ENCODE assay signal across 21 cellular contexts in genomic region chr2:106579750-106580197, GRCh38.
DNase-seq lines count a peak whose midpoint lies in the region; ATAC-seq and TF ChIP-seq lines count a peak whose summit lies in the region.
"Had no signal": no experiment of that assay in that cellular context is flagged by ENCODE, and none has a peak within 500 bp of the region (broad histone marks: within the 10 kb centered on the region; RNA-seq: fewer than 3 reads in every experiment).

No MANE protein-coding gene starts in this region.

- no peak overlapping the region for H2BK12ac ChIP-seq in neuronal stem cell (ENCODE audit: low read length)

- H2BK15ac ChIP-seq in neuronal stem cell (ENCODE audit: low read length): no peak overlapping the region

- peak overlapping the region; percentile 71 for H3K4ac ChIP-seq in neuronal stem cell (ENCODE audit: low read length)

- ATAC-seq in Right ventricle myocardium superior (ENCODE audit: poor library complexity) (peak; percentile 54), left cardiac atrium (no peak), HG03108 (IDR thresholded peaks at IDR 0.05; ENCODE audit: unreplicated experiment) (no peak), HG02588 (IDR thresholded peaks at IDR 0.05; ENCODE audit: unreplicated experiment) (no peak)
- ATAC-seq: CD8-positive, alpha-beta T cell; GM23338; K562 had no signal

- no peaks in the 10 kb centered on the region for H3K9me3 Mint-ChIP-seq in activated naive CD4-positive, alpha-beta T cell treated with anti-CD3 and anti-CD28 coated beads, Interleukin-2, amount 10 ng/mL, durations not matched to agents 7 days and 5 days
- H3K9me3 Mint-ChIP-seq: CD8-positive, alpha-beta T cell had no signal

- no peaks in the 10 kb centered on the region for H3K36me3 ChIP-seq in neuronal stem cell (replicated peaks in 1 of 2; ENCODE audit: control insufficient read depth in 2 of 2, insufficient read depth in 2 of 2, low read length in 2 of 2)
- H3K36me3 ChIP-seq: SJCRH30 had no signal

- intact Hi-C loops in Right ventricle myocardium superior (cut with DNase I) (loop anchor here (5.0 kb wide), 1 partner anchor 472 kb away; no protein-coding TSS in a partner anchor), left cardiac atrium (cut with DNase I) (loop anchor here (5.0 to 10.0 kb wide), 2 partner anchors 472 to 475 kb away; no protein-coding TSS in a partner anchor)

- DNase-seq in Right ventricle myocardium superior (no peak), left cardiac atrium (no peak), neuronal stem cell (ENCODE audit: low spot score) (no peak)
- no peak for DNase-seq in activated naive CD4-positive, alpha-beta T cell treated with anti-CD3 and anti-CD28 coated beads, Interleukin-2, amount 10 ng/mL, durations not matched to agents 7 days and 5 days
- DNase-seq: CD8-positive, alpha-beta T cell; DMS79; HCEC 1CT; NCI-H1105 treated with DMSO at 0.1 percent for 48 hours; NCI-H1694 treated with DMSO at 0.1 percent for 48 hours; NCI-H510A; NCI-H748 treated with DMSO at 0.1 percent for 48 hours; PC-9; SJCRH30 had no signal

- H3K4me1 Mint-ChIP-seq in activated naive CD4-positive, alpha-beta T cell treated with anti-CD3 and anti-CD28 coated beads, Interleukin-2, amount 10 ng/mL, durations not matched to agents 7 days and 5 days: peaks cover 15% of the 10 kb centered on the region

- no peak overlapping the region for H3K4me3 Mint-ChIP-seq in activated naive CD4-positive, alpha-beta T cell treated with anti-CD3 and anti-CD28 coated beads, Interleukin-2, amount 10 ng/mL, durations not matched to agents 7 days and 5 days
- H3K4me3 Mint-ChIP-seq: B cell; CD8-positive, alpha-beta T cell; GM23338 had no signal

- no peak overlapping the region for H2BK5ac ChIP-seq in neuronal stem cell (ENCODE audit: low read length)

- no peak overlapping the region for H3K23ac ChIP-seq in neuronal stem cell (ENCODE audit: low read depth, low read length, poor library complexity)

- no peak overlapping the region for H3K14ac ChIP-seq in neuronal stem cell (ENCODE audit: low read length)

- H2BK120ac ChIP-seq in neuronal stem cell (ENCODE audit: low read depth, low read length): no peak overlapping the region

- H3K9me3 ChIP-seq in neuronal stem cell (replicated peaks in 1 of 2; ENCODE audit: control insufficient read depth in 2 of 2, insufficient read depth in 1 of 2, low read depth in 1 of 2, low read length in 2 of 2): no peaks in the 10 kb centered on the region
- H3K9me3 ChIP-seq: SJCRH30 had no signal

- H3K79me1 ChIP-seq in neuronal stem cell (ENCODE audit: low read depth, low read length): no peaks in the 10 kb centered on the region

- WGBS in neuronal stem cell (ENCODE audit: extremely low coverage in 2 of 2, insufficient read length in 2 of 2, insufficient replicate concordance in 1 of 2), 2 donors: no CpG with 5 or more reads among the region's 9 CpGs

- no peak overlapping the region for H3K27ac Mint-ChIP-seq in activated naive CD4-positive, alpha-beta T cell treated with anti-CD3 and anti-CD28 coated beads, Interleukin-2, amount 10 ng/mL, durations not matched to agents 7 days and 5 days
- H3K27ac Mint-ChIP-seq: B cell; CD8-positive, alpha-beta T cell; GM23338 had no signal

- H3K27me3 ChIP-seq in neuronal stem cell (ENCODE audit: control insufficient read depth in 3 of 3, insufficient read depth in 3 of 3, low read depth in 1 of 3, low read length in 3 of 3): peaks cover 0 to 26% (median 11%) of the 10 kb centered on the region in 3 experiments
- H3K27me3 ChIP-seq: SJCRH30 had no signal

- no peak overlapping the region for H3K9ac ChIP-seq in neuronal stem cell (ENCODE audit: low read depth, low read length, poor library complexity)

- H4K91ac ChIP-seq in neuronal stem cell (ENCODE audit: low read depth, low read length, poor library complexity): no peak overlapping the region

- H3K18ac ChIP-seq in neuronal stem cell (ENCODE audit: low read length): no peak overlapping the region

- H2AK5ac ChIP-seq in neuronal stem cell (ENCODE audit: low read depth, low read length): peak overlapping the region; percentile 36

- no peak overlapping the region for H2AFZ ChIP-seq in neuronal stem cell (ENCODE audit: low read length)
- H2AFZ ChIP-seq: GM23338, PC-9 had no signal

- no peak overlapping the region for H3K4me2 ChIP-seq in neuronal stem cell (ENCODE audit: insufficient read depth, low read length, poor library complexity, severe bottlenecking)
- H3K4me2 ChIP-seq: GM23338, PC-9 had no signal

- H3K27ac ChIP-seq in C4-2B: peak overlapping the region; percentile 76
- peak overlapping the region; percentile 47 for H3K27ac ChIP-seq in VCaP
- no peak overlapping the region for H3K27ac ChIP-seq in neuronal stem cell (replicated peaks; ENCODE audit: low read length)
- H3K27ac ChIP-seq: PC-9, RWPE1, SJCRH30 had no signal

- H3K4me1 ChIP-seq in neuronal stem cell (ENCODE audit: control insufficient read depth in 2 of 2, insufficient read depth in 1 of 2, low read depth in 1 of 2, low read length in 2 of 2): peaks cover 3% of the 10 kb centered on the region in 2 donors

- H3K36me3 Mint-ChIP-seq in activated naive CD4-positive, alpha-beta T cell treated with anti-CD3 and anti-CD28 coated beads, Interleukin-2, amount 10 ng/mL, durations not matched to agents 7 days and 5 days: no peaks in the 10 kb centered on the region

- H3K4me3 ChIP-seq in neuronal stem cell (ENCODE audit: low read length in 2 of 2): no peak overlapping the region
- H3K4me3 ChIP-seq: GM23338, K562, PC-9, SJCRH30 had no signal

- H4K8ac ChIP-seq in neuronal stem cell (ENCODE audit: low read depth, low read length): no peak overlapping the region

- H3K27me3 Mint-ChIP-seq in activated naive CD4-positive, alpha-beta T cell treated with anti-CD3 and anti-CD28 coated beads, Interleukin-2, amount 10 ng/mL, durations not matched to agents 7 days and 5 days: peaks cover 43% of the 10 kb centered on the region

- TF ChIP-seq CTCF in C4-2B (conservative IDR thresholded peaks at IDR 0.05) (no peak), VCaP (conservative IDR thresholded peaks at IDR 0.05) (no peak)

- CTCF ChIA-PET in activated naive CD4-positive, alpha-beta T cell treated with anti-CD3 and anti-CD28 coated beads, Interleukin-2, amount 10 ng/mL, durations not matched to agents 7 days and 5 days (lab: Charles Lee): no interaction called here
